In genomic region chr6:133241901-133242760, GRCh38 we compare ENCODE assay signal across 8 cellular contexts. TPM values are rescaled to one million over a fixed set of nuclear protein-coding genes. Genes with fewer than 3 reads are reported as not detected.
DNase-seq lines count a peak whose midpoint lies in the region; ATAC-seq and TF ChIP-seq lines count a peak whose summit lies in the region.

No MANE protein-coding gene starts in this region.

- H2AFZ ChIP-seq in osteoblast (ENCODE audit: low read length): peak overlapping the region; percentile 62

- no peaks in the 10 kb centered on the region for H3K79me2 ChIP-seq in osteoblast (ENCODE audit: insufficient read depth, low read length)

- no peaks in the 10 kb centered on the region for H3K9me3 ChIP-seq in osteoblast (ENCODE audit: low read depth, low read length)

- POLR2A ChIA-PET in RWPE1 (lab: Yijun Ruan, JAX; ENCODE audit: low non-redundant PET): no interaction called here

- peak; percentile 34 for DNase-seq in D341Med (ENCODE audit: low spot score)
- DNase-seq in NCI-H446 treated with DMSO at 0.1 percent for 48 hours (lab: John Stamatoyannopoulos, UW): peak; percentile 30
- peak; percentile 28 for DNase-seq in fibroblast of pulmonary artery (ENCODE audit: low read depth)
- DNase-seq in osteoblast (ENCODE audit: insufficient read length, low spot score, missing footprints): peak; percentile 87
- no peak for DNase-seq in RWPE1 (ENCODE audit: low spot score)
- no peak for DNase-seq in RKO (ENCODE audit: low spot score)

- TF ChIP-seq CTCF in fibroblast of pulmonary artery (IDR thresholded peaks at IDR 0.05; ENCODE audit: low read length, missing control alignments): no peak
- TF ChIP-seq CTCF in osteoblast (IDR thresholded peaks at IDR 0.05; ENCODE audit: extremely low read depth, low read depth, low read length): no peak
- no peak for TF ChIP-seq CTCF in RWPE1 (conservative IDR thresholded peaks at IDR 0.05; ENCODE audit: low read depth)

- H3K4me3 ChIP-seq in fibroblast of pulmonary artery (replicated peaks; ENCODE audit: low read depth, low read length) (peak overlapping the region; percentile 43), osteoblast (ENCODE audit: insufficient read depth, low read length) (peak overlapping the region; percentile 73)

- peak overlapping the region; percentile 84 for H3K4me2 ChIP-seq in osteoblast (ENCODE audit: insufficient read depth, low read length)

- no peaks in the 10 kb centered on the region for H3K36me3 ChIP-seq in osteoblast (ENCODE audit: insufficient read depth, low read length)

- H3K4me1 ChIP-seq in osteoblast (ENCODE audit: insufficient read depth, low read length): peaks cover 8% of the 10 kb centered on the region

- CTCF ChIA-PET in RWPE1 (lab: Yijun Ruan, JAX): no interaction called here

- no peaks in the 10 kb centered on the region for H4K20me1 ChIP-seq in osteoblast (ENCODE audit: insufficient read depth, low read length)

- no peak for ATAC-seq in HG03342 (IDR thresholded peaks at IDR 0.05; ENCODE audit: unreplicated experiment)
- no peak for ATAC-seq in HG02981 (IDR thresholded peaks at IDR 0.05; ENCODE audit: unreplicated experiment)

- peaks cover 55% of the 10 kb centered on the region for H3K27me3 ChIP-seq in osteoblast (ENCODE audit: insufficient read depth, low read length)

- H3K27ac ChIP-seq in osteoblast (ENCODE audit: low read depth, low read length): no peak overlapping the region
- no peak overlapping the region; the same call in 1 of the 2 replicates for H3K27ac ChIP-seq in RWPE1

RNA-seq across cellular contexts. Expression of gene EYA4, which starts 1.0 kb away (rescaled TPM):
- total RNA-seq in osteoblast: 35.5 and 35.9 TPM in 2 replicates

Comparison
In these comparisons a context has a peak if more than half of its experiments do, and no peak if none do; other contexts are left out.
1. DNase-seq: peak in D341Med (single experiment), NCI-H446 treated with DMSO at 0.1 percent for 48 hours (single experiment), fibroblast of pulmonary artery (single experiment) and osteoblast (single experiment); none in RWPE1 (single experiment) and RKO (single experiment).